In genomic region chr6:13795041-13795748, GRCh38 we compare ENCODE assay signal across 8 cellular contexts. TPM values are rescaled to one million over a fixed set of nuclear protein-coding genes. Genes with fewer than 3 reads are reported as not detected.
DNase-seq lines count a peak whose midpoint lies in the region; ATAC-seq, FAIRE-seq and TF ChIP-seq lines count a peak whose summit lies in the region.

No MANE protein-coding gene starts in this region.

- H3K9ac ChIP-seq in keratinocyte (ENCODE audit: control insufficient read depth, extremely low read depth, insufficient read depth, low read length) = no peak overlapping the region

- POLR2A ChIA-PET in AG04450 (lab: Yijun Ruan, JAX) = interaction anchor here (0.6 to 1.2 kb wide), 3 partner anchors 180 to 1857 kb away, joined by 3 to 5 read pairs (median 3); partner anchors contain the start of gene NOL7

- no peak overlapping the region for H3K27ac ChIP-seq in AG04450 (ENCODE audit: low read depth, low read length)
- H3K27ac ChIP-seq in keratinocyte (ENCODE audit: control insufficient read depth, insufficient read depth, low read length) = peak overlapping the region; percentile 32

- peak; percentile 86 for FAIRE-seq in keratinocyte (lab: Jason Lieb, UNC)

- ATAC-seq in GM18517 (IDR thresholded peaks at IDR 0.05; ENCODE audit: unreplicated experiment) (peak; percentile 82), HG03097 (IDR thresholded peaks at IDR 0.05; ENCODE audit: low FRiP score, unreplicated experiment) (peak; percentile 79)

- peaks cover 23% of the 10 kb centered on the region for H3K4me1 ChIP-seq in keratinocyte (ENCODE audit: control insufficient read depth, extremely low read depth, insufficient read depth, low read length)

- CTCF ChIA-PET in AG04450 (lab: Charles Lee) = interaction anchor here (0.5 to 4.7 kb wide), 97 partner anchors 8 to 1858 kb away, joined by 3 to 121 read pairs (median 4); partner anchors contain the start of genes NOL7, RNF182 and SIRT5

- peak; percentile 56 for DNase-seq in AG04450 (ENCODE audit: low read depth, low spot score)
- peak; percentile 82 for DNase-seq in NCI-H2227 (lab: John Stamatoyannopoulos, UW; ENCODE audit: unreplicated experiment)
- DNase-seq in cardiac fibroblast (ENCODE audit: low read depth in 2 of 2) = peak; percentile 86 to 93
- peak; percentile 55 for DNase-seq in keratinocyte (ENCODE audit: low read depth, low spot score)
- DNase-seq in stimulated activated CD4-positive, alpha-beta T cell treated with anti-CD3 and anti-CD28 coated beads, Interleukin-1b, Interleukin-23, amount 100 ng/mL, for 4 hours (ENCODE audit: low read depth in 2 of 2) = peak; percentile 76 to 86

- H3K9me3 ChIP-seq in AG04450 (ENCODE audit: control insufficient read depth, insufficient read depth, low read length) (no peaks in the 10 kb centered on the region), keratinocyte (ENCODE audit: control insufficient read depth, low read depth, low read length) (no peaks in the 10 kb centered on the region)

- H2AFZ ChIP-seq in keratinocyte (ENCODE audit: control insufficient read depth, low read length) = no peak overlapping the region

- H3K79me2 ChIP-seq in keratinocyte (ENCODE audit: control insufficient read depth, insufficient read depth, low read length) = no peaks in the 10 kb centered on the region

- H3K36me3 ChIP-seq in keratinocyte (ENCODE audit: control insufficient read depth in 2 of 2, extremely low read depth in 1 of 2, insufficient read depth in 2 of 2, low read length in 2 of 2) = peaks cover 4 to 6% of the 10 kb centered on the region in 2 experiments

- TF ChIP-seq CTCF in AG04450 (IDR thresholded peaks at IDR 0.05; ENCODE audit: low read depth, low read length) (peak; percentile 95), WI38 (IDR thresholded peaks at IDR 0.05; ENCODE audit: low read depth, low read length) (peak; percentile 86), cardiac fibroblast (IDR thresholded peaks at IDR 0.05; ENCODE audit: low read depth, low read length) (peak; percentile 91), keratinocyte (optimal IDR thresholded peaks at IDR 0.05 in 1 of 3, IDR thresholded peaks at IDR 0.05 in 1 of 3, conservative IDR thresholded peaks at IDR 0.05 in 1 of 3; ENCODE audit: extremely low read depth in 1 of 3, insufficient read depth in 2 of 3, low read length in 3 of 3) (peak; percentile 82 to 94 (median 85))

- H4K20me1 ChIP-seq in keratinocyte (ENCODE audit: control insufficient read depth, extremely low read depth, insufficient read depth, low read length) = no peaks in the 10 kb centered on the region

- H3K4me2 ChIP-seq in keratinocyte (ENCODE audit: control insufficient read depth, extremely low read depth, insufficient read depth, low read depth, low read length) = no peak overlapping the region

- no peaks in the 10 kb centered on the region for H3K9me1 ChIP-seq in keratinocyte (ENCODE audit: control insufficient read depth, extremely low read depth, insufficient read depth, low read length)

- dilution Hi-C loops in keratinocyte (cut with MboI; ENCODE audit: extremely low pct_ligation_motif_present, low sequenced_read_pairs) = no loop called here

- H3K4me3 ChIP-seq in AG04450 (ENCODE audit: low read depth, low read length) (no peak overlapping the region), WI38 (ENCODE audit: low read depth, low read length) (no peak overlapping the region), cardiac fibroblast (replicated peaks in 1 of 2; ENCODE audit: low read depth in 2 of 2, low read length in 2 of 2) (no peak overlapping the region), keratinocyte (ENCODE audit: control insufficient read depth in 2 of 3, extremely low read depth in 1 of 3, insufficient read depth in 2 of 3, low read depth in 1 of 3, low read length in 3 of 3) (no peak overlapping the region)

- H3K27me3 ChIP-seq in AG04450 (ENCODE audit: control insufficient read depth, insufficient read depth, low read length) (no peaks in the 10 kb centered on the region), keratinocyte (ENCODE audit: control insufficient read depth, extremely low read depth, insufficient read depth, low read length) (no peaks in the 10 kb centered on the region)

RNA-seq across cellular contexts. Expression of gene MCUR1, which starts 19.2 kb away (rescaled TPM):
- 7.8 and 9.5 TPM in 2 replicates for polyA plus RNA-seq in AG04450 (2011; rRNA removed)
- 4.1 and 5.3 TPM in 2 replicates for polyA minus RNA-seq in AG04450 (2011; rRNA and poly(A)+ RNA removed)
- polyA plus RNA-seq in keratinocyte = 8.3 to 15.3 TPM (median 12.2 TPM) in 3 replicates
- 41.0 TPM for polyA plus RNA-seq in keratinocyte (2011; ENCODE audit: low read depth)
- polyA plus RNA-seq in keratinocyte (2011; cell fraction: cytosol; rRNA removed) = 9.6 and 15.4 TPM in 2 replicates
- 5.6 and 6.3 TPM in 2 replicates for polyA plus RNA-seq in keratinocyte (2011; cell fraction: nucleus; rRNA removed)
- 11.7 and 13.1 TPM in 2 replicates for polyA plus RNA-seq in keratinocyte (2012; ENCODE audit: low replicate concordance)
- polyA minus RNA-seq in keratinocyte = 5.1 to 9.4 TPM (median 5.8 TPM) in 3 replicates
- 9.4 TPM for polyA minus RNA-seq in keratinocyte (2011; cell fraction: cytosol; rRNA and poly(A)+ RNA removed)
- 3.4 and 4.4 TPM in 2 replicates for polyA minus RNA-seq in keratinocyte (2011; cell fraction: nucleus; rRNA and poly(A)+ RNA removed)
